Comparison of ENCODE assay signal across 23 cellular contexts in the genomic region with DNA sequence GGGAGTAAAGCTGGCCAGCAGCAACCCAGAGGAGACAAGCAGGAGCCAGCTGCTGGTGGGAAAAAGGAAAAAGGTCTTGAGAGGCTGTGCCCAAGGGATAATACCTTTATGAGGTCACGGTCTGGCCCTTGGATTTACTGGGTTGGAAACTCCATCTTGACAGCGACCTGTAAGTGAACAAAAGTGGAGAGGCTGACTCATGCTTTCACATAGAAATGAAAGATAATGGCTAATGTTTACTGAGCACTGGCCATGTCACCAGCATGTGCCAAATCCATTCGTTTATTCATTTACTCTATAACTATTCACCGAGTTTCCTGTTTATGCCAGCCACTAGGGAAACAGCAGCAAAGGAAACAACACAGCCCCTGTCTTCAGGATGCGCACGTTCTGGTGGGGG. TPM values are rescaled to one million over a fixed set of nuclear protein-coding genes. Genes with fewer than 3 reads are reported as not detected.
A peak's percentile ranks its signal among the peaks of the same experiment; 100 is the strongest.
DNase-seq lines count a peak whose midpoint lies in the region; ATAC-seq, FAIRE-seq and TF ChIP-seq lines count a peak whose summit lies in the region.
"Had no signal": no experiment of that assay in that cellular context is flagged by ENCODE, and none has a peak within 500 bp of the region (broad histone marks: within the 10 kb centered on the region; RNA-seq: fewer than 3 reads in every experiment).

No MANE protein-coding gene starts in this region.

- H3K4me1 ChIP-seq in HEK293 (ENCODE audit: control insufficient read depth, insufficient read depth, low read length) (peaks cover 6% of the 10 kb centered on the region), HepG2 (ENCODE audit: insufficient read depth, low read length) (peaks cover 49% of the 10 kb centered on the region)

- H3K27ac ChIP-seq in HEK293 (ENCODE audit: extremely low read depth, low read depth, low read length) (no peak overlapping the region), HepG2 (ENCODE audit: extremely low read length, insufficient read depth, low read length) (peak overlapping the region; percentile 15)
- H3K27ac ChIP-seq: coronary artery, sigmoid colon, thyroid gland had no signal

- TF ChIP-seq EP300 in HepG2 (IDR thresholded peaks at IDR 0.05; ENCODE audit: low read depth in 2 of 2, low read length in 2 of 2): no peak
- TF ChIP-seq EP300 in HepG2 (CRISPR knock-in tag; IDR thresholded peaks at IDR 0.05; ENCODE audit: borderline replicate concordance): no peak

- DNase-seq in COLO668 (lab: John Stamatoyannopoulos, UW; ENCODE audit: unreplicated experiment) (peak; percentile 52), HepG2 (ENCODE audit: low spot score) (no peak), GM03348 (ENCODE audit: low spot score) (no peak)
- no peak for DNase-seq in activated T-helper 2 cell treated with anti-CD3 and anti-CD28 coated beads, Interferon-gamma antibody, Interleukin-2, Interleukin-4, amounts not matched to agents 10 μg/mL and 5 μg/mL and 100 μg/mL, durations not matched to agents 14 hours and 24 hours and 36 hours (ENCODE audit: low spot score)
- no peak for DNase-seq in stimulated activated naive CD8-positive, alpha-beta T cell treated with anti-CD3 and anti-CD28 coated beads, Interleukin-15, amount 100 ng/mL, for 72 hours
- DNase-seq: activated CD4-positive, alpha-beta T cell treated with anti-CD3 and anti-CD28 coated beads for 4 hours; activated gamma-delta T cell treated with Interleukin-2 at 50 U/mL for 16 hours; amygdala; DMS 273 treated with DMSO at 0.1 percent for 48 hours; NCI-H1105 treated with DMSO at 0.1 percent for 48 hours; NCI-H524 treated with DMSO at 0.1 percent for 48 hours; RPMI8226; sigmoid colon; stimulated activated CD4-positive, alpha-beta T cell treated with anti-CD3 and anti-CD28 coated beads, Interleukin-15, amount 100 ng/mL, for 24 hours; T-helper 17 cell; thyroid gland had no signal

- H3K4me1 Mint-ChIP-seq in activated T-helper 2 cell treated with anti-CD3 and anti-CD28 coated beads, Interferon-gamma antibody, Interleukin-2, Interleukin-4, amounts not matched to agents 10 μg/mL and 5 μg/mL and 100 μg/mL, durations not matched to agents 14 hours and 24 hours and 36 hours (ENCODE audit: low read depth): peaks cover 20% of the 10 kb centered on the region
- peaks cover 43% of the 10 kb centered on the region for H3K4me1 Mint-ChIP-seq in stimulated activated naive CD8-positive, alpha-beta T cell treated with anti-CD3 and anti-CD28 coated beads, Interleukin-15, amount 100 ng/mL, for 72 hours

- H3K9me3 ChIP-seq in HEK293 (ENCODE audit: control insufficient read depth, insufficient read depth, low read depth, low read length) (no peaks in the 10 kb centered on the region), HepG2 (ENCODE audit: low read length) (no peaks in the 10 kb centered on the region)
- H3K9me3 ChIP-seq: sigmoid colon, thyroid gland had no signal

- no peaks in the 10 kb centered on the region for H3K27me3 Mint-ChIP-seq in activated T-helper 2 cell treated with anti-CD3 and anti-CD28 coated beads, Interferon-gamma antibody, Interleukin-2, Interleukin-4, amounts not matched to agents 10 μg/mL and 5 μg/mL and 100 μg/mL, durations not matched to agents 14 hours and 24 hours and 36 hours (ENCODE audit: low read depth)
- H3K27me3 Mint-ChIP-seq in stimulated activated naive CD8-positive, alpha-beta T cell treated with anti-CD3 and anti-CD28 coated beads, Interleukin-15, amount 100 ng/mL, for 72 hours: no peaks in the 10 kb centered on the region
- H3K27me3 Mint-ChIP-seq: progenitor cell of endocrine pancreas, T-helper 17 cell had no signal

- H3K4me3 Mint-ChIP-seq in activated T-helper 2 cell treated with anti-CD3 and anti-CD28 coated beads, Interferon-gamma antibody, Interleukin-2, Interleukin-4, amounts not matched to agents 10 μg/mL and 5 μg/mL and 100 μg/mL, durations not matched to agents 14 hours and 24 hours and 36 hours (ENCODE audit: low read depth): no peak overlapping the region
- H3K4me3 Mint-ChIP-seq in stimulated activated naive CD8-positive, alpha-beta T cell treated with anti-CD3 and anti-CD28 coated beads, Interleukin-15, amount 100 ng/mL, for 72 hours: no peak overlapping the region
- H3K4me3 Mint-ChIP-seq: stimulated activated naive CD8-positive, alpha-beta T cell treated with anti-CD3 and anti-CD28 coated beads, Interleukin-15, Interleukin-2, amounts not matched to agents 100 ng/mL and 50 ng/mL, for 24 hours; T-helper 17 cell had no signal

- peaks cover 38% of the 10 kb centered on the region for H3K36me3 Mint-ChIP-seq in activated T-helper 2 cell treated with anti-CD3 and anti-CD28 coated beads, Interferon-gamma antibody, Interleukin-2, Interleukin-4, amounts not matched to agents 10 μg/mL and 5 μg/mL and 100 μg/mL, durations not matched to agents 14 hours and 24 hours and 36 hours (ENCODE audit: low read depth)

- in situ Hi-C loops in HepG2 (cut with HindIII; ENCODE audit: extremely low pct_ligation_motif_present, low pct_unique_long_range_greater_than_20kb): no loop called here

- intact Hi-C loops in activated T-helper 2 cell treated with anti-CD3 and anti-CD28 coated beads, Interferon-gamma antibody, Interleukin-2, Interleukin-4, amounts not matched to agents 10 μg/mL and 5 μg/mL and 100 μg/mL, durations not matched to agents 14 hours and 24 hours and 36 hours (cut with micrococcal nuclease): no loop called here
- intact Hi-C loops in HepG2 (cut with micrococcal nuclease; ENCODE audit: unreplicated experiment): no loop called here

- no peaks in the 10 kb centered on the region; a peak in 1 of 5 replicates for H3K27me3 ChIP-seq in HepG2 (ENCODE audit: control insufficient read depth in 1 of 2, insufficient read depth in 2 of 2, low read length in 2 of 2)
- H3K27me3 ChIP-seq: sigmoid colon, thyroid gland had no signal

- POLR2A ChIA-PET in HEK293 (lab: Yijun Ruan, JAX): interaction anchor here (0.7 kb wide), 1 partner anchor 82 kb away, joined by 3 read pairs; no protein-coding TSS in a partner anchor
- POLR2A ChIA-PET in HepG2 (lab: Yijun Ruan, JAX): no interaction called here

- no TSS peak for BruUV-seq in HepG2 (replicated peaks; lab: Mats Ljungman, UMichigan)

- no peak for TF ChIP-seq POLR2A in HepG2 (IDR thresholded peaks at IDR 0.05; ENCODE audit: insufficient read depth in 1 of 2, low read depth in 2 of 2, low read length in 2 of 2)

- H3K4me3 ChIP-seq in HEK293 (ENCODE audit: low read depth, low read length) (no peak overlapping the region), HepG2 (replicated peaks in 1 of 3; ENCODE audit: insufficient read depth in 1 of 3, low read depth in 2 of 3, low read length in 3 of 3) (no peak overlapping the region)
- H3K4me3 ChIP-seq: coronary artery, lung, sigmoid colon, thyroid gland had no signal

- TF ChIP-seq RAD21 in HepG2 (CRISPR knock-in tag; IDR thresholded peaks at IDR 0.05): no peak

- no peak overlapping the region for H3K9ac ChIP-seq in HepG2 (ENCODE audit: insufficient read depth, low read depth, low read length)

- 69% methylated on average over 6 of the region's 6 CpGs for WGBS in HepG2 (ENCODE audit: low lambda C conversion rate)

- CTCF ChIA-PET in HEK293 (lab: Yijun Ruan, JAX) (no interaction called here), HepG2 (lab: Yijun Ruan, JAX; ENCODE audit: low intra/inter-chr PET ratio, low total read pairs) (no interaction called here)

- FAIRE-seq in HepG2 (lab: Jason Lieb, UNC): no peak

- 0 out of 2 replicates have a peak overlapping the region, but pooled peaks have one; percentile 31 for H3K4me2 ChIP-seq in HepG2 (ENCODE audit: low read depth, low read length)

- no peaks in the 10 kb centered on the region for H4K20me1 ChIP-seq in HepG2 (ENCODE audit: insufficient read depth, low read length)

- H3K9me3 Mint-ChIP-seq in activated T-helper 2 cell treated with anti-CD3 and anti-CD28 coated beads, Interferon-gamma antibody, Interleukin-2, Interleukin-4, amounts not matched to agents 10 μg/mL and 5 μg/mL and 100 μg/mL, durations not matched to agents 14 hours and 24 hours and 36 hours: no peaks in the 10 kb centered on the region
- H3K9me3 Mint-ChIP-seq in stimulated activated naive CD8-positive, alpha-beta T cell treated with anti-CD3 and anti-CD28 coated beads, Interleukin-15, amount 100 ng/mL, for 72 hours: peaks cover 0 to 6% of the 10 kb centered on the region in 2 donors
- H3K9me3 Mint-ChIP-seq: stimulated activated naive CD8-positive, alpha-beta T cell treated with anti-CD3 and anti-CD28 coated beads, Interleukin-15, Interleukin-2, amounts not matched to agents 100 ng/mL and 50 ng/mL, for 24 hours had no signal

- H2AFZ ChIP-seq in HepG2 (ENCODE audit: low read length): no peak overlapping the region

- peaks cover 34 to 41% of the 10 kb centered on the region in 2 experiments for H3K36me3 ChIP-seq in HEK293 (ENCODE audit: control insufficient read depth in 2 of 2, insufficient read depth in 1 of 2, low read length in 2 of 2)
- peaks cover 11 to 26% of the 10 kb centered on the region in 2 experiments for H3K36me3 ChIP-seq in HepG2 (replicated peaks in 1 of 2; ENCODE audit: control insufficient read depth in 1 of 2, insufficient read depth in 2 of 2, low read length in 2 of 2)

- TF ChIP-seq CTCF in HEK293 (tag by site-specific recombination; IDR thresholded peaks at IDR 0.05) (no peak), HepG2 (CRISPR knock-in tag; IDR thresholded peaks at IDR 0.05) (no peak)

- ATAC-seq in HepG2 (no peak), HG03139 (IDR thresholded peaks at IDR 0.05; ENCODE audit: unreplicated experiment) (no peak)
- no peak for ATAC-seq in stimulated activated naive CD8-positive, alpha-beta T cell treated with anti-CD3 and anti-CD28 coated beads, Interleukin-15, amount 100 ng/mL, for 72 hours
- ATAC-seq: T-helper 17 cell had no signal

- H3K79me2 ChIP-seq in HepG2 (ENCODE audit: insufficient read depth, low read length): peaks cover 16% of the 10 kb centered on the region

- peak overlapping the region; percentile 5 for H3K27ac Mint-ChIP-seq in activated T-helper 2 cell treated with anti-CD3 and anti-CD28 coated beads, Interferon-gamma antibody, Interleukin-2, Interleukin-4, amounts not matched to agents 10 μg/mL and 5 μg/mL and 100 μg/mL, durations not matched to agents 14 hours and 24 hours and 36 hours
- no peak overlapping the region for H3K27ac Mint-ChIP-seq in stimulated activated naive CD8-positive, alpha-beta T cell treated with anti-CD3 and anti-CD28 coated beads, Interleukin-15, amount 100 ng/mL, for 72 hours
- H3K27ac Mint-ChIP-seq: progenitor cell of endocrine pancreas; stimulated activated naive CD8-positive, alpha-beta T cell treated with anti-CD3 and anti-CD28 coated beads, Interleukin-15, Interleukin-2, amounts not matched to agents 100 ng/mL and 50 ng/mL, for 24 hours; T-helper 17 cell had no signal

RNA-seq across cellular contexts. Expression of a gene that starts 4.7 kb away (rescaled TPM):
- 60.8 and 67.7 TPM in 2 replicates for total RNA-seq in activated T-helper 2 cell treated with anti-CD3 and anti-CD28 coated beads, Interferon-gamma antibody, Interleukin-2, Interleukin-4, amounts not matched to agents 10 μg/mL and 5 μg/mL and 100 μg/mL, durations not matched to agents 14 hours and 24 hours and 36 hours
- total RNA-seq in HepG2 (2016; rRNA removed; fragmentation: Illumina TruSeq; extraction: Trizol): 25.6 and 28.3 TPM in 2 replicates
- 10.4 and 11.6 TPM in 2 replicates for total RNA-seq in HepG2 (2016; cell fraction: cytosol; rRNA removed; fragmentation: Illumina TruSeq; extraction: Trizol; ENCODE audit: low read depth)
- total RNA-seq in HepG2 (2016; cell fraction: insoluble cytoplasmic fraction; rRNA removed; fragmentation: Illumina TruSeq; extraction: Trizol): 22.9 and 27.1 TPM in 2 replicates
- total RNA-seq in HepG2 (2016; cell fraction: membrane; rRNA removed; fragmentation: Illumina TruSeq; extraction: Trizol): 18.0 and 21.0 TPM in 2 replicates
- 20.3 and 23.2 TPM in 2 replicates for total RNA-seq in HepG2 (2016; cell fraction: nucleus; rRNA removed; fragmentation: Illumina TruSeq; extraction: Trizol)
- 16.8 and 23.8 TPM in 2 replicates for polyA plus RNA-seq in HepG2 (2011; rRNA removed)
- polyA plus RNA-seq in HepG2 (2011; cell fraction: cytosol; rRNA removed): 12.1 and 17.8 TPM in 2 replicates
- 31.8 and 34.6 TPM in 2 replicates for polyA plus RNA-seq in HepG2 (2011; cell fraction: nucleus; rRNA removed)
- 21.1 and 21.2 TPM in 2 replicates for polyA plus RNA-seq in HepG2 (2012)
- 11.8 and 13.6 TPM in 2 replicates for polyA plus RNA-seq in HepG2 (2016; cell fraction: cytosol; fragmentation: Illumina TruSeq; extraction: Trizol; ENCODE audit: low read depth)
- polyA plus RNA-seq in HepG2 (2016; cell fraction: insoluble cytoplasmic fraction; fragmentation: Illumina TruSeq; extraction: Trizol; ENCODE audit: low read depth): 33.2 and 33.9 TPM in 2 replicates
- 15.6 and 18.4 TPM in 2 replicates for polyA plus RNA-seq in HepG2 (2016; cell fraction: membrane; fragmentation: Illumina TruSeq; extraction: Trizol; ENCODE audit: low read depth)
- polyA plus RNA-seq in HepG2 (2016; cell fraction: nucleus; fragmentation: Illumina TruSeq; extraction: Trizol; ENCODE audit: insufficient read depth, low read depth): 26.8 and 29.2 TPM in 2 replicates
- 15.7 and 37.7 TPM in 2 replicates for polyA minus RNA-seq in HepG2 (2011; rRNA and poly(A)+ RNA removed; ENCODE audit: low replicate concordance)
- 4.7 and 10.4 TPM in 2 replicates for polyA minus RNA-seq in HepG2 (2011; cell fraction: cytosol; rRNA and poly(A)+ RNA removed)
- 25.6 and 30.6 TPM in 2 replicates for polyA minus RNA-seq in HepG2 (2011; cell fraction: nucleus; rRNA and poly(A)+ RNA removed)

RNA-seq across cellular contexts. Expression of a gene that starts 5.3 kb away (rescaled TPM):
- 11.2 TPM in 2 replicates for total RNA-seq in activated T-helper 2 cell treated with anti-CD3 and anti-CD28 coated beads, Interferon-gamma antibody, Interleukin-2, Interleukin-4, amounts not matched to agents 10 μg/mL and 5 μg/mL and 100 μg/mL, durations not matched to agents 14 hours and 24 hours and 36 hours
- total RNA-seq in HepG2 (2016; rRNA removed; fragmentation: Illumina TruSeq; extraction: Trizol): 11.9 and 13.9 TPM in 2 replicates
- 5.7 and 5.9 TPM in 2 replicates for total RNA-seq in HepG2 (2016; cell fraction: cytosol; rRNA removed; fragmentation: Illumina TruSeq; extraction: Trizol; ENCODE audit: low read depth)
- total RNA-seq in HepG2 (2016; cell fraction: insoluble cytoplasmic fraction; rRNA removed; fragmentation: Illumina TruSeq; extraction: Trizol): 12.2 and 15.6 TPM in 2 replicates
- 14.1 and 14.5 TPM in 2 replicates for total RNA-seq in HepG2 (2016; cell fraction: membrane; rRNA removed; fragmentation: Illumina TruSeq; extraction: Trizol)
- 10.8 and 11.0 TPM in 2 replicates for total RNA-seq in HepG2 (2016; cell fraction: nucleus; rRNA removed; fragmentation: Illumina TruSeq; extraction: Trizol)
- polyA plus RNA-seq in HepG2 (2011; rRNA removed): 5.8 and 5.9 TPM in 2 replicates
- polyA plus RNA-seq in HepG2 (2011; cell fraction: cytosol; rRNA removed): 4.4 and 5.0 TPM in 2 replicates
- 8.9 and 10.0 TPM in 2 replicates for polyA plus RNA-seq in HepG2 (2011; cell fraction: nucleus; rRNA removed)
- 4.4 and 4.7 TPM in 2 replicates for polyA plus RNA-seq in HepG2 (2012)
- polyA plus RNA-seq in HepG2 (2016; cell fraction: cytosol; fragmentation: Illumina TruSeq; extraction: Trizol; ENCODE audit: low read depth): 0.80 and 1.1 TPM in 2 replicates
- polyA plus RNA-seq in HepG2 (2016; cell fraction: insoluble cytoplasmic fraction; fragmentation: Illumina TruSeq; extraction: Trizol; ENCODE audit: low read depth): 11.9 and 12.5 TPM in 2 replicates
- 2.0 and 2.1 TPM in 2 replicates for polyA plus RNA-seq in HepG2 (2016; cell fraction: membrane; fragmentation: Illumina TruSeq; extraction: Trizol; ENCODE audit: low read depth)
- polyA plus RNA-seq in HepG2 (2016; cell fraction: nucleus; fragmentation: Illumina TruSeq; extraction: Trizol; ENCODE audit: insufficient read depth, low read depth): 11.9 and 14.0 TPM in 2 replicates
- polyA minus RNA-seq in HepG2 (2011; rRNA and poly(A)+ RNA removed; ENCODE audit: low replicate concordance): 11.5 and 34.6 TPM in 2 replicates
- polyA minus RNA-seq in HepG2 (2011; cell fraction: cytosol; rRNA and poly(A)+ RNA removed): 3.4 and 7.7 TPM in 2 replicates
- 13.1 and 17.5 TPM in 2 replicates for polyA minus RNA-seq in HepG2 (2011; cell fraction: nucleus; rRNA and poly(A)+ RNA removed)

RNA-seq across cellular contexts. Expression of a gene that starts 59.5 kb away (rescaled TPM):
- total RNA-seq in activated T-helper 2 cell treated with anti-CD3 and anti-CD28 coated beads, Interferon-gamma antibody, Interleukin-2, Interleukin-4, amounts not matched to agents 10 μg/mL and 5 μg/mL and 100 μg/mL, durations not matched to agents 14 hours and 24 hours and 36 hours: not detected in 2 replicates
- not detected in 2 replicates for total RNA-seq in HepG2 (2016; rRNA removed; fragmentation: Illumina TruSeq; extraction: Trizol)
- not detected in 2 replicates for total RNA-seq in HepG2 (2016; cell fraction: cytosol; rRNA removed; fragmentation: Illumina TruSeq; extraction: Trizol; ENCODE audit: low read depth)
- not detected in 2 replicates for total RNA-seq in HepG2 (2016; cell fraction: insoluble cytoplasmic fraction; rRNA removed; fragmentation: Illumina TruSeq; extraction: Trizol)
- not detected in 2 replicates for total RNA-seq in HepG2 (2016; cell fraction: membrane; rRNA removed; fragmentation: Illumina TruSeq; extraction: Trizol)
- not detected in 2 replicates for total RNA-seq in HepG2 (2016; cell fraction: nucleus; rRNA removed; fragmentation: Illumina TruSeq; extraction: Trizol)
- polyA plus RNA-seq in HepG2 (2011; rRNA removed): not detected in 2 replicates
- polyA plus RNA-seq in HepG2 (2011; cell fraction: cytosol; rRNA removed): not detected in 2 replicates
- polyA plus RNA-seq in HepG2 (2011; cell fraction: nucleus; rRNA removed): not detected in 2 replicates
- not detected in 2 replicates for polyA plus RNA-seq in HepG2 (2012)
- not detected in 2 replicates for polyA plus RNA-seq in HepG2 (2016; cell fraction: cytosol; fragmentation: Illumina TruSeq; extraction: Trizol; ENCODE audit: low read depth)
- not detected in 2 replicates for polyA plus RNA-seq in HepG2 (2016; cell fraction: insoluble cytoplasmic fraction; fragmentation: Illumina TruSeq; extraction: Trizol; ENCODE audit: low read depth)
- polyA plus RNA-seq in HepG2 (2016; cell fraction: membrane; fragmentation: Illumina TruSeq; extraction: Trizol; ENCODE audit: low read depth): not detected in 2 replicates
- not detected in 2 replicates for polyA plus RNA-seq in HepG2 (2016; cell fraction: nucleus; fragmentation: Illumina TruSeq; extraction: Trizol; ENCODE audit: insufficient read depth, low read depth)
- not detected in 2 replicates for polyA minus RNA-seq in HepG2 (2011; rRNA and poly(A)+ RNA removed; ENCODE audit: low replicate concordance)
- polyA minus RNA-seq in HepG2 (2011; cell fraction: cytosol; rRNA and poly(A)+ RNA removed): not detected in 2 replicates
- not detected in 2 replicates for polyA minus RNA-seq in HepG2 (2011; cell fraction: nucleus; rRNA and poly(A)+ RNA removed)
- total RNA-seq: kidney epithelial cell, progenitor cell of endocrine pancreas, T-helper 17 cell had no signal
